Comparison of ENCODE assay signal across 26 cellular contexts in genomic region chr2:159735648-159736047, GRCh38. TPM values are rescaled to one million over a fixed set of nuclear protein-coding genes. Genes with fewer than 3 reads are reported as not detected.
DNase-seq lines count a peak whose midpoint lies in the region; ATAC-seq and TF ChIP-seq lines count a peak whose summit lies in the region.
"Had no signal": no experiment of that assay in that cellular context is flagged by ENCODE, and none has a peak within 500 bp of the region (broad histone marks: within the 10 kb centered on the region; RNA-seq: fewer than 3 reads in every experiment).

No MANE protein-coding gene starts in this region.

- peaks cover 90% of the 10 kb centered on the region for H3K79me2 ChIP-seq in PC-3 (ENCODE audit: low read length)

- no peak overlapping the region for H3K27ac ChIP-seq in CD4-positive, alpha-beta T cell (ENCODE audit: low read depth, low read length)
- H3K27ac ChIP-seq in epithelial cell of prostate (peak overlapping the region; percentile 74), PC-3 (ENCODE audit: low read length) (no peak overlapping the region)
- H3K27ac ChIP-seq: 22Rv1, sigmoid colon, upper lobe of left lung had no signal

- no TSS peak for BruUV-seq in PC-3 (replicated peaks; lab: Mats Ljungman, UMichigan)

- H3K27me3 Mint-ChIP-seq in T-helper 2 cell treated with Interferon-gamma antibody and Interleukin-4, amounts not matched to agents 5 μg/mL and 100 μg/mL, for 36 hours (ENCODE audit: low read depth): no peaks in the 10 kb centered on the region
- H3K27me3 Mint-ChIP-seq in CD4-positive, alpha-beta T cell: no peaks in the 10 kb centered on the region
- no peaks in the 10 kb centered on the region for H3K27me3 Mint-ChIP-seq in activated T-helper 17 cell treated with anti-CD3 and anti-CD28 coated beads, Interleukin-2, amount 50 U/mL, for 72 hours
- H3K27me3 Mint-ChIP-seq: activated CD4-positive, alpha-beta memory T cell treated with anti-CD3 and anti-CD28 coated beads for 36 hours; CD4-positive, alpha-beta memory T cell; central memory CD8-positive, alpha-beta T cell had no signal

- H3K9ac ChIP-seq in PC-3 (ENCODE audit: low read length): no peak overlapping the region

- H3K36me3 ChIP-seq in PC-3 (ENCODE audit: low read depth, low read length): peaks cover 62% of the 10 kb centered on the region

- H3K4me3 ChIP-seq in PC-3 (ENCODE audit: low read length): no peak overlapping the region
- H3K4me3 ChIP-seq: dorsolateral prefrontal cortex, MG63, sigmoid colon, upper lobe of left lung had no signal

- TF ChIP-seq CTCF in CD4-positive, alpha-beta T cell (IDR thresholded peaks at IDR 0.05): no peak
- TF ChIP-seq CTCF in PC-3 (conservative IDR thresholded peaks at IDR 0.05; ENCODE audit: low read depth, low read length): no peak

- no peak overlapping the region for H3K4me3 Mint-ChIP-seq in T-helper 2 cell treated with Interferon-gamma antibody and Interleukin-4, amounts not matched to agents 5 μg/mL and 100 μg/mL, for 36 hours
- no peak overlapping the region for H3K4me3 Mint-ChIP-seq in CD4-positive, alpha-beta T cell
- H3K4me3 Mint-ChIP-seq in activated T-helper 17 cell treated with anti-CD3 and anti-CD28 coated beads, Interleukin-2, amount 50 U/mL, for 72 hours: no peak overlapping the region
- H3K4me3 Mint-ChIP-seq: activated CD4-positive, alpha-beta memory T cell treated with anti-CD3 and anti-CD28 coated beads for 36 hours; central memory CD8-positive, alpha-beta T cell; nephron progenitor cell had no signal

- H4K20me1 ChIP-seq in PC-3 (ENCODE audit: low read length): peaks cover 51% of the 10 kb centered on the region

- H3K27ac Mint-ChIP-seq in T-helper 2 cell treated with Interferon-gamma antibody and Interleukin-4, amounts not matched to agents 5 μg/mL and 100 μg/mL, for 36 hours: peak overlapping the region; percentile 45
- peak overlapping the region; percentile 42 for H3K27ac Mint-ChIP-seq in CD4-positive, alpha-beta T cell
- peak overlapping the region; percentile 4 for H3K27ac Mint-ChIP-seq in activated T-helper 17 cell treated with anti-CD3 and anti-CD28 coated beads, Interleukin-2, amount 50 U/mL, for 72 hours
- H3K27ac Mint-ChIP-seq: activated CD4-positive, alpha-beta memory T cell treated with anti-CD3 and anti-CD28 coated beads for 36 hours; nephron progenitor cell had no signal

- H2AFZ ChIP-seq in PC-3 (ENCODE audit: low read length): no peak overlapping the region

- H3K9me3 Mint-ChIP-seq in T-helper 2 cell treated with Interferon-gamma antibody and Interleukin-4, amounts not matched to agents 5 μg/mL and 100 μg/mL, for 36 hours: peaks cover 3% of the 10 kb centered on the region
- H3K9me3 Mint-ChIP-seq in CD4-positive, alpha-beta T cell: no peaks in the 10 kb centered on the region
- H3K9me3 Mint-ChIP-seq in activated T-helper 17 cell treated with anti-CD3 and anti-CD28 coated beads, Interleukin-2, amount 50 U/mL, for 72 hours: no peaks in the 10 kb centered on the region
- H3K9me3 Mint-ChIP-seq: activated CD4-positive, alpha-beta memory T cell treated with anti-CD3 and anti-CD28 coated beads for 36 hours; CD4-positive, alpha-beta memory T cell; central memory CD8-positive, alpha-beta T cell; nephron progenitor cell had no signal

- POLR2A ChIA-PET in CD4-positive, alpha-beta T cell (lab: Charles Lee): interaction anchor here (1.4 to 1.5 kb wide), 2 partner anchors 23 to 24 kb away, joined by 3 to 6 read pairs; partner anchors contain the start of gene MARCHF7
- POLR2A ChIA-PET in PC-3 (lab: Charles Lee; ENCODE audit: unreplicated experiment): no interaction called here

- intact Hi-C loops in CD4-positive, alpha-beta T cell (cut with DNase I, micrococcal nuclease): no loop called here
- intact Hi-C loops in PC-3 (cut with micrococcal nuclease): no loop called here

- DNase-seq in T-helper 2 cell treated with Interferon-gamma antibody and Interleukin-4, amounts not matched to agents 5 μg/mL and 100 μg/mL, for 36 hours (ENCODE audit: low spot score): no peak
- no peak for DNase-seq in T-helper 2 cell
- no peak for DNase-seq in CD4-positive, alpha-beta T cell
- peak; percentile 67 for DNase-seq in epithelial cell of prostate (ENCODE audit: low read depth, low spot score)
- no peak for DNase-seq in iPS-NIHi7 (ENCODE audit: extremely low spot score)
- DNase-seq in PC-3: no peak
- DNase-seq: activated CD4-positive, alpha-beta memory T cell treated with anti-CD3 and anti-CD28 coated beads for 36 hours; activated CD4-positive, CD25-positive, alpha-beta regulatory T cell; activated naive CD4-positive, alpha-beta T cell treated with Interleukin-2 at 50 U/mL for 16 hours; aorta; CD4-positive, alpha-beta memory T cell; DMS 273 treated with DMSO at 0.1 percent for 48 hours; dorsolateral prefrontal cortex; foreskin fibroblast; MG63; NCI-H2029 treated with DMSO at 0.1 percent for 48 hours; NCI-H446; nephron progenitor cell; posterior cingulate gyrus; sigmoid colon; stimulated activated CD4-positive, alpha-beta T cell treated with anti-CD3 and anti-CD28 coated beads, Interleukin-15, amount 100 ng/mL, for 24 hours; upper lobe of left lung had no signal

- H3F3A ChIP-seq in PC-3 (ENCODE audit: low read length, unreplicated experiment): no peaks in the 10 kb centered on the region

- no peak overlapping the region for H3K4me2 ChIP-seq in PC-3 (ENCODE audit: low read length)

- peaks cover 58% of the 10 kb centered on the region for H3K36me3 Mint-ChIP-seq in T-helper 2 cell treated with Interferon-gamma antibody and Interleukin-4, amounts not matched to agents 5 μg/mL and 100 μg/mL, for 36 hours (ENCODE audit: low read depth)
- H3K36me3 Mint-ChIP-seq in CD4-positive, alpha-beta T cell (ENCODE audit: low read depth): peaks cover 87% of the 10 kb centered on the region
- peaks cover 95% of the 10 kb centered on the region for H3K36me3 Mint-ChIP-seq in activated T-helper 17 cell treated with anti-CD3 and anti-CD28 coated beads, Interleukin-2, amount 50 U/mL, for 72 hours (ENCODE audit: low read depth)

- H3K27me3 ChIP-seq in CD4-positive, alpha-beta T cell (ENCODE audit: control insufficient read depth, insufficient read depth, low read length): no peaks in the 10 kb centered on the region
- no peaks in the 10 kb centered on the region for H3K27me3 ChIP-seq in PC-3 (ENCODE audit: low read length)
- H3K27me3 ChIP-seq: dorsolateral prefrontal cortex, MG63, sigmoid colon, upper lobe of left lung had no signal

- no peaks in the 10 kb centered on the region for H3K9me3 ChIP-seq in CD4-positive, alpha-beta T cell (ENCODE audit: control insufficient read depth, low read length)
- H3K9me3 ChIP-seq in PC-3 (ENCODE audit: low read length): no peaks in the 10 kb centered on the region
- H3K9me3 ChIP-seq: MG63, sigmoid colon, upper lobe of left lung had no signal

- peaks cover 18% of the 10 kb centered on the region for H3K4me1 Mint-ChIP-seq in T-helper 2 cell treated with Interferon-gamma antibody and Interleukin-4, amounts not matched to agents 5 μg/mL and 100 μg/mL, for 36 hours (ENCODE audit: low read depth)
- peaks cover 42% of the 10 kb centered on the region for H3K4me1 Mint-ChIP-seq in CD4-positive, alpha-beta T cell (ENCODE audit: low read depth)
- peaks cover 15% of the 10 kb centered on the region for H3K4me1 Mint-ChIP-seq in activated T-helper 17 cell treated with anti-CD3 and anti-CD28 coated beads, Interleukin-2, amount 50 U/mL, for 72 hours
- H3K4me1 Mint-ChIP-seq: nephron progenitor cell had no signal

- CTCF ChIA-PET in CD4-positive, alpha-beta T cell (lab: Charles Lee): interaction anchor here (1.2 kb wide), 1 partner anchor 20 kb away, joined by 3 read pairs; no protein-coding TSS in a partner anchor
- CTCF ChIA-PET in PC-3 (lab: Charles Lee): no interaction called here

- H3K4me1 ChIP-seq in PC-3 (ENCODE audit: insufficient read depth, low read length): no peaks in the 10 kb centered on the region; the same call in 1 of the 2 replicates

- no peak for ATAC-seq in CD4-positive, alpha-beta T cell (ENCODE audit: poor library complexity)
- ATAC-seq in activated T-helper 17 cell treated with anti-CD3 and anti-CD28 coated beads, Interleukin-2, amount 50 U/mL, for 72 hours (replicated peaks): no peak
- ATAC-seq in GM19023 (IDR thresholded peaks at IDR 0.05; ENCODE audit: unreplicated experiment) (no peak), PC-3 (no peak)

- no peaks in the 10 kb centered on the region for H3K9me2 ChIP-seq in PC-3 (replicated peaks; ENCODE audit: low read length)

RNA-seq across cellular contexts. Expression of gene MARCHF7, which starts 23.3 kb away (rescaled TPM):
- 10 to 100 TPM; 58.1 to 61.4 TPM for total RNA-seq in CD4-positive, alpha-beta T cell
- total RNA-seq in activated T-helper 17 cell treated with anti-CD3 and anti-CD28 coated beads, Interleukin-2, amount 50 U/mL, for 72 hours: 10 to 100 TPM; 69.6 to 71.0 TPM
- 53.2 and 84.3 TPM in 2 replicates for total RNA-seq in PC-3 (2014; rRNA removed)
